Comparison of ENCODE assay signal across 29 cellular contexts in genomic region chr5:120345947-120346346, GRCh38.
"Had no signal": no experiment of that assay in that cellular context is flagged by ENCODE, and none has a peak within 500 bp of the region (broad histone marks: within the 10 kb centered on the region; RNA-seq: fewer than 3 reads in every experiment).

No MANE protein-coding gene starts in this region.

- DNase-seq: activated B cell treated with CpG ODN at 0.5 μM for 24 hours; activated CD4-positive, alpha-beta memory T cell treated with anti-CD3 and anti-CD28 coated beads for 36 hours; activated CD4-positive, alpha-beta T cell treated with anti-CD3 and anti-CD28 coated beads for 1 hour; activated CD4-positive, alpha-beta T cell treated with anti-CD3 and anti-CD28 coated beads, Interleukin-2, amount 10 ng/mL, durations not matched to agents 7 days and 5 days; activated CD8-positive, alpha-beta memory T cell treated with anti-CD3 and anti-CD28 coated beads for 24 hours; activated effector memory CD4-positive, alpha-beta T cell treated with anti-CD3 and anti-CD28 coated beads, Interleukin-2, amount 50 U/mL, for 16 hours; activated naive CD4-positive, alpha-beta T cell treated with Interleukin-2 at 50 U/mL for 16 hours; activated naive CD8-positive, alpha-beta T cell treated with anti-CD3 and anti-CD28 coated beads, Interleukin-2, amount 50 U/mL, for 24 hours; activated T-cell treated with anti-CD3 and anti-CD28 coated beads, Interleukin-2, amount 50 U/mL, for 4 hours; amniotic stem cell; cerebellar nuclear complex; Karpas-422; NCI-H1092; NCI-H1417; NCI-H1930; NCI-H2171; NCI-H2227 treated with DMSO at 0.1 percent for 48 hours; NCI-H446 treated with DMSO at 0.1 percent for 48 hours; NCI-H524 treated with DMSO at 0.1 percent for 48 hours; NCI-H774; NK-92 treated with Interleukin-12 subunit alpha and Interleukin-12 subunit beta, amount 100 ng/mL, for 24 hours; OCI-M1; Peyer's patch; SHP77 treated with DMSO at 0.1 percent for 48 hours; T-helper 17 cell; T-helper 9 cell had no signal

- H3K36me3 ChIP-seq: Peyer's patch had no signal

- H3K4me1 ChIP-seq: Peyer's patch had no signal

- H3K27me3 ChIP-seq: Peyer's patch had no signal

- H3K9me3 ChIP-seq: Peyer's patch had no signal

- H3K4me3 ChIP-seq: Peyer's patch had no signal

- H3K27ac ChIP-seq: Peyer's patch had no signal

- ATAC-seq: activated naive CD4-positive, alpha-beta T cell treated with anti-CD3 and anti-CD28 coated beads, Interleukin-2, amount 50 U/mL, for 72 hours; activated naive CD8-positive, alpha-beta T cell treated with anti-CD3 and anti-CD28 coated beads, Interleukin-2, amount 50 U/mL, for 24 hours; activated T-cell treated with anti-CD3 and anti-CD28 coated beads, Interleukin-2, amount 50 U/mL, for 4 hours; T-helper 17 cell had no signal

- FAIRE-seq: astrocyte, colon had no signal
